Comparison of ENCODE assay signal across 1 cellular context in the genomic region with DNA sequence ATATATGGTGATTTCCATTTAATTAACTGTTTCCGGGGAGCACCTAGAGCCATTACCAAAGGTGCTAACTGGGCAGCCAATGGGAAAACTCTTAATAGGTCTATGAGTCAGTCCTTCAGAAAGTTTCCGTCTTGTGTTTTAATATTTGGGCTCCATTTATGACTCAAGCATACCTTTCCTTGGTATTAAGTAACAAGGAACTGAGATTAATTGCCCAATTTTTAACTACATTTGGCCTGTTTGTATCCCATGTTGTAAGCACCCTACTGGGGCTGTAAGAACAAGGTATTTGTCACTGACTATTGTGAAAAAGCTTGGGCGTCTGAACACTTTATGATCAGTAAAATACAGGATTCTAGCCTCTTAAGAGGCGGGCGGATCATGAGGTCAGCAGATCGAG.
TF ChIP-seq lines count a peak whose summit lies in the region.

No MANE protein-coding gene starts in this region.

TF ChIP-seq in GM23338, 12 proteins besides CTCF, POLR2A, EP300 and RAD21 (continued from another document):
- TF ChIP-seq ZNF462 (CRISPR knock-in tag; IDR thresholded peaks at IDR 0.05), result no peak
